ENCODE assay signal across 11 cellular contexts in genomic region chr19:13984875-13985741, GRCh38. TPM values are rescaled to one million over a fixed set of nuclear protein-coding genes. Genes with fewer than 3 reads are reported as not detected.
DNase-seq lines count a peak whose midpoint lies in the region; ATAC-seq and TF ChIP-seq lines count a peak whose summit lies in the region.
"Had no signal": no experiment of that assay in that cellular context is flagged by ENCODE, and none has a peak within 500 bp of the region (broad histone marks: within the 10 kb centered on the region; RNA-seq: fewer than 3 reads in every experiment).

No MANE protein-coding gene starts in this region.

- no peak overlapping the region for H4K91ac ChIP-seq in IMR-90 (ENCODE audit: insufficient read depth, low read depth, low read length)

- H3K18ac ChIP-seq in IMR-90 (ENCODE audit: low read depth, low read length): no peak overlapping the region

- TF ChIP-seq RAD21 in IMR-90 (IDR thresholded peaks at IDR 0.05; ENCODE audit: low read length): no peak

- no peaks in the 10 kb centered on the region for H4K20me1 ChIP-seq in IMR-90 (ENCODE audit: insufficient read depth, low read length)

- ATAC-seq in IMR-90 (ENCODE audit: low read depth): no peak
- ATAC-seq in activated naive CD4-positive, alpha-beta T cell treated with anti-CD3 and anti-CD28 coated beads, Interleukin-2, amount 50 U/mL, for 72 hours: no peak
- no peak for ATAC-seq in HG03460 (IDR thresholded peaks at IDR 0.05; ENCODE audit: unreplicated experiment)
- no peak for ATAC-seq in HG02759 (IDR thresholded peaks at IDR 0.05; ENCODE audit: unreplicated experiment)

- H2AK5ac ChIP-seq in IMR-90 (ENCODE audit: low read depth, low read length): no peak overlapping the region

- H3K27ac Mint-ChIP-seq in activated naive CD4-positive, alpha-beta T cell treated with anti-CD3 and anti-CD28 coated beads, Interleukin-2, amount 50 U/mL, for 72 hours: peak overlapping the region; percentile 98 to 99
- H3K27ac Mint-ChIP-seq in nephron: peak overlapping the region; percentile 51 to 76 (median 62)

- no peak overlapping the region for H3K23ac ChIP-seq in IMR-90 (ENCODE audit: low read depth, low read length)

- H3K4me1 Mint-ChIP-seq in nephron: peaks cover 22% of the 10 kb centered on the region

- H2AFZ ChIP-seq in IMR-90 (replicated peaks; ENCODE audit: low read length, poor library complexity): no peak overlapping the region

- no peak overlapping the region for H2BK20ac ChIP-seq in IMR-90 (ENCODE audit: low read depth, low read length)

- no peak overlapping the region for H4K5ac ChIP-seq in IMR-90 (ENCODE audit: low read depth, low read length)

- no peak overlapping the region for H2BK120ac ChIP-seq in IMR-90 (ENCODE audit: low read depth, low read length)

- no peak overlapping the region for H3K56ac ChIP-seq in IMR-90 (ENCODE audit: extremely low read depth, insufficient read depth, low read length)

- H3K27me3 ChIP-seq in IMR-90 (ENCODE audit: control insufficient read depth, insufficient read depth, low read length): no peaks in the 10 kb centered on the region

- no peak overlapping the region for H3K4ac ChIP-seq in IMR-90 (ENCODE audit: low read depth, low read length)

- H3K4me3 ChIP-seq in IMR-90 (ENCODE audit: insufficient read depth, low read depth, low read length): no peak overlapping the region

- H3K14ac ChIP-seq in IMR-90 (replicated peaks; ENCODE audit: low read depth, low read length): no peak overlapping the region

- intact Hi-C loops in IMR-90 (cut with micrococcal nuclease): no loop called here

- no peak overlapping the region for H3K9ac ChIP-seq in IMR-90 (ENCODE audit: low read depth, low read length)

- no peaks in the 10 kb centered on the region for H3K9me3 Mint-ChIP-seq in activated naive CD4-positive, alpha-beta T cell treated with anti-CD3 and anti-CD28 coated beads, Interleukin-2, amount 50 U/mL, for 72 hours
- H3K9me3 Mint-ChIP-seq in nephron: no peaks in the 10 kb centered on the region

- H3K4me1 ChIP-seq in IMR-90 (ENCODE audit: control insufficient read depth, insufficient read depth, low read length): peaks cover 10% of the 10 kb centered on the region

- no peaks in the 10 kb centered on the region for H3K9me3 ChIP-seq in IMR-90 (ENCODE audit: control insufficient read depth, insufficient read depth, low read length)

- H2BK15ac ChIP-seq in IMR-90 (ENCODE audit: low read depth, low read length): no peak overlapping the region

- BruUV-seq in IMR-90 (replicated peaks; lab: Mats Ljungman, UMichigan): no TSS peak

- no peak overlapping the region for H3K4me3 Mint-ChIP-seq in nephron

- no peak for TF ChIP-seq POLR2A in IMR-90 (IDR thresholded peaks at IDR 0.05; ENCODE audit: low read depth, low read length)

- H3K27ac ChIP-seq in IMR-90 (ENCODE audit: insufficient read depth, low read length): no peak overlapping the region
- no peak overlapping the region for H3K27ac ChIP-seq in substantia nigra (ENCODE audit: low read depth, low read length, poor library complexity, severe bottlenecking)

- dilution Hi-C loops in IMR-90 (cut with HindIII; ENCODE audit: low sequenced_read_pairs, unreplicated experiment): no loop called here

- no peak overlapping the region for H3K4me2 ChIP-seq in IMR-90 (ENCODE audit: low read depth, low read length)

- in situ Hi-C loops in IMR-90 (cut with MboI; ENCODE audit: low sequenced_read_pairs): no loop called here

- 92% methylated on average over 15 of the region's 25 CpGs; no CpG with 5 or more reads in 1 of the 2 experiments for WGBS in IMR-90 (ENCODE audit: extremely low coverage in 2 of 2, insufficient read length in 1 of 2), 2 experiments

- H3K79me1 ChIP-seq in IMR-90 (ENCODE audit: low read depth in 1 of 2, low read length in 2 of 2): peaks cover 0 to 23% of the 10 kb centered on the region in 2 experiments; a peak in 1 of 4 replicates

- H4K8ac ChIP-seq in IMR-90 (ENCODE audit: low read depth in 2 of 2, low read length in 2 of 2): no peak overlapping the region

- TF ChIP-seq CTCF in IMR-90 (conservative IDR thresholded peaks at IDR 0.05; ENCODE audit: low read depth, low read length) (no peak), nephron (IDR thresholded peaks at IDR 0.05; ENCODE audit: unreplicated experiment in 3 of 3) (no peak)

- H3K36me3 ChIP-seq in IMR-90 (ENCODE audit: control insufficient read depth, insufficient read depth, low read length): peaks cover 11% of the 10 kb centered on the region; the same call in 1 of the 2 replicates

- H2BK5ac ChIP-seq in IMR-90 (ENCODE audit: low read depth, low read length, poor library complexity, severe bottlenecking): no peak overlapping the region

- peak; percentile 29 for DNase-seq in DMS153 (lab: John Stamatoyannopoulos, UW)
- DNase-seq in IMR-90: no peak
- no peak for DNase-seq in activated naive CD4-positive, alpha-beta T cell treated with anti-CD3 and anti-CD28 coated beads, Interleukin-2, amount 50 U/mL, for 72 hours (ENCODE audit: low spot score in 2 of 2)
- no peak for DNase-seq in putamen (ENCODE audit: low spot score)
- DNase-seq in substantia nigra (lab: John Stamatoyannopoulos, UW): no peak
- DNase-seq: cortex of kidney, NCI-H1930 had no signal

- H3K36me3 Mint-ChIP-seq in activated naive CD4-positive, alpha-beta T cell treated with anti-CD3 and anti-CD28 coated beads, Interleukin-2, amount 50 U/mL, for 72 hours: peaks cover 0 to 7% of the 10 kb centered on the region in 2 donors
- H3K36me3 Mint-ChIP-seq in nephron (ENCODE audit: low read depth): peaks cover 15% of the 10 kb centered on the region

- H3K27me3 Mint-ChIP-seq in nephron (ENCODE audit: low read depth): peaks cover 3% of the 10 kb centered on the region

- peak overlapping the region; percentile 70 for H2AK9ac ChIP-seq in IMR-90 (replicated peaks; ENCODE audit: low read depth, low read length, poor library complexity)

- CTCF ChIA-PET in IMR-90 (lab: Yijun Ruan, JAX): no interaction called here

- POLR2A ChIA-PET in IMR-90 (lab: Charles Lee; ENCODE audit: unreplicated experiment): no interaction called here

- H3K9me1 ChIP-seq in IMR-90 (ENCODE audit: insufficient read depth, low read length): peaks cover 11% of the 10 kb centered on the region

TF ChIP-seq in IMR-90, 13 proteins besides CTCF, POLR2A, EP300 and RAD21:
- TF ChIP-seq ELK1 (IDR thresholded peaks at IDR 0.05; ENCODE audit: borderline replicate concordance, low read depth, low read length) (no peak), SMC3 (IDR thresholded peaks at IDR 0.05; ENCODE audit: low read depth, low read length) (no peak), BHLHE40 (IDR thresholded peaks at IDR 0.05; ENCODE audit: low read depth, low read length) (no peak)

RNA-seq across cellular contexts. Expression of gene RFX1, which starts 21.0 kb away (rescaled TPM):
- 0.36 and 0.83 TPM in 2 replicates for total RNA-seq in IMR-90 (2012; rRNA removed)
- 3.1 TPM in 2 replicates for polyA plus RNA-seq in IMR-90 (2012; rRNA removed)
- 1.9 and 3.0 TPM in 2 replicates for polyA plus RNA-seq in IMR-90 (2012; cell fraction: cytosol; rRNA removed)
- 6.2 and 20.2 TPM in 2 replicates for polyA plus RNA-seq in IMR-90 (2012; cell fraction: nucleus; rRNA removed; ENCODE audit: low replicate concordance)
- total RNA-seq in activated naive CD4-positive, alpha-beta T cell treated with anti-CD3 and anti-CD28 coated beads, Interleukin-2, amount 50 U/mL, for 72 hours: 10 to 100 TPM in 1 of 2 donors, 1 to 10 TPM in 1; 9.7 to 14.5 TPM

RNA-seq across cellular contexts. Expression of gene DCAF15, which starts 32.8 kb away (rescaled TPM):
- 6.8 and 7.5 TPM in 2 replicates for total RNA-seq in IMR-90 (2012; rRNA removed)
- polyA plus RNA-seq in IMR-90 (2012; rRNA removed): 31.0 and 31.9 TPM in 2 replicates
- polyA plus RNA-seq in IMR-90 (2012; cell fraction: cytosol; rRNA removed): 12.6 and 27.6 TPM in 2 replicates
- 116 and 298 TPM in 2 replicates for polyA plus RNA-seq in IMR-90 (2012; cell fraction: nucleus; rRNA removed; ENCODE audit: low replicate concordance)
- 10 to 100 TPM; 59.0 to 90.0 TPM for total RNA-seq in activated naive CD4-positive, alpha-beta T cell treated with anti-CD3 and anti-CD28 coated beads, Interleukin-2, amount 50 U/mL, for 72 hours

RNA-seq across cellular contexts. Expression of gene RLN3, which starts 42.8 kb away (rescaled TPM):
- total RNA-seq in IMR-90 (2012; rRNA removed): not detected in 2 replicates
- polyA plus RNA-seq in IMR-90 (2012; rRNA removed): not detected in 2 replicates
- not detected in 2 replicates for polyA plus RNA-seq in IMR-90 (2012; cell fraction: cytosol; rRNA removed)
- polyA plus RNA-seq in IMR-90 (2012; cell fraction: nucleus; rRNA removed; ENCODE audit: low replicate concordance): not detected in 2 replicates
- total RNA-seq in activated naive CD4-positive, alpha-beta T cell treated with anti-CD3 and anti-CD28 coated beads, Interleukin-2, amount 50 U/mL, for 72 hours: not detected
- polyA plus RNA-seq: keratinocyte had no signal

RNA-seq across cellular contexts. Expression of gene IL27RA, which starts 46.5 kb away (rescaled TPM):
- total RNA-seq in IMR-90 (2012; rRNA removed): 2.8 and 2.9 TPM in 2 replicates
- polyA plus RNA-seq in IMR-90 (2012; rRNA removed): 4.7 and 5.1 TPM in 2 replicates
- polyA plus RNA-seq in IMR-90 (2012; cell fraction: cytosol; rRNA removed): 4.8 and 5.1 TPM in 2 replicates
- polyA plus RNA-seq in IMR-90 (2012; cell fraction: nucleus; rRNA removed; ENCODE audit: low replicate concordance): 2.6 and 3.3 TPM in 2 replicates
- total RNA-seq in activated naive CD4-positive, alpha-beta T cell treated with anti-CD3 and anti-CD28 coated beads, Interleukin-2, amount 50 U/mL, for 72 hours: 10 to 100 TPM; 59.6 to 68.0 TPM

RNA-seq across cellular contexts. Expression of gene PODNL1, which starts 46.9 kb away (rescaled TPM):
- under 0.01 TPM in 2 replicates for total RNA-seq in IMR-90 (2012; rRNA removed)
- polyA plus RNA-seq in IMR-90 (2012; rRNA removed): 2.3 and 2.4 TPM in 2 replicates
- 4.0 and 5.7 TPM in 2 replicates for polyA plus RNA-seq in IMR-90 (2012; cell fraction: cytosol; rRNA removed)
- polyA plus RNA-seq in IMR-90 (2012; cell fraction: nucleus; rRNA removed; ENCODE audit: low replicate concordance): 2.6 and 6.9 TPM in 2 replicates
- under 1 TPM in 1 of 2 donors, not detected in 1; 0.34 TPM for total RNA-seq in activated naive CD4-positive, alpha-beta T cell treated with anti-CD3 and anti-CD28 coated beads, Interleukin-2, amount 50 U/mL, for 72 hours
